Comparison of ENCODE assay signal across 11 cellular contexts in the genomic region with DNA sequence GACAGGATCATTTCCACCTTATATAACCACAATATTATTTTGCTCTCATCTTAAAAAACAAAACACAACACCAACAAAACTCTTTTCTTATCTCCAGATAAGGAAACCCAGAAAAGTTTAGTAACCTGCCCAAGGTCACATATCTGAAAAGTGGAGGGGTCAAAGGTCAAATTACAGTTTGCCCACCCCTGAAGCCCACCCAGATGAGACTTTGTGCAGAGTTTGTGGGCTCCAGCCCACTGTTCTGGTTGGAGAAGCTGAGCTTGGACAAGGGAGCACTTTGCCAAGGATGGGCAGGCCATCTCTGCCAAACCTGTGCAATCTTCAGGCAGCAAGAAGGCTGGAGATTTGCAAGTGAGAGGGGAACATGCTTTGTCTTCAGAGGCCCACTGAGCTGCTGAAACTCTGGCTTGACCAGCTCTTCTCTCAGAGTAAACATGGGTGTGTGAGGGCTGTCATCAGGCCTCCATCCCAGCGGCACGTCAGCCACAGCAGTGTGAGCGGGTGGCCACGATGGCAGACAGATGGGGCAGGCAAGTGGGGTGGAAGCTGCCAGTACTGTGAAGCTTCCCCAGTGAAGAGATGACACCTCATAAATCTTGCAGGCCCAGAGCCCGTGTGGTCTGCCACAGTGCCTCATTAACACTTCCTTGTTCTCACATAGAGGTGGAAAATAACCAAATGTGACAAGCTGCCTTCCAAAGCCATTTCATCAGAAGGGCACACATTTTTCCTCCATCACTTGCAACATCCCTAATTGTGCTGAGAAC.
DNase-seq lines count a peak whose midpoint lies in the region; ATAC-seq, FAIRE-seq and TF ChIP-seq lines count a peak whose summit lies in the region.
"Had no signal": no experiment of that assay in that cellular context is flagged by ENCODE, and none has a peak within 500 bp of the region (broad histone marks: within the 10 kb centered on the region; RNA-seq: fewer than 3 reads in every experiment).

No MANE protein-coding gene starts in this region.

- no peaks in the 10 kb centered on the region for H3K36me3 ChIP-seq in mucosa of descending colon (ENCODE audit: low read depth)
- H3K36me3 ChIP-seq: brain microvascular endothelial cell, neutrophil had no signal

- no peak overlapping the region for H3K4me3 Mint-ChIP-seq in T-cell

- H3K4me3 ChIP-seq in A549 = no peak overlapping the region
- H3K4me3 ChIP-seq in mucosa of descending colon = no peak overlapping the region

- peaks cover 0 to 5% (median 0%) of the 10 kb centered on the region in 3 donors for H3K4me1 Mint-ChIP-seq in T-cell

- intact Hi-C loops in mucosa of descending colon (cut with DNase I, micrococcal nuclease) = no loop called here

- H3K9me3 Mint-ChIP-seq in T-cell = no peaks in the 10 kb centered on the region

- no peaks in the 10 kb centered on the region for H3K36me3 Mint-ChIP-seq in T-cell

- DNase-seq in A549 (ENCODE audit: low read depth in 1 of 2, low spot score in 1 of 2) (no peak), T-cell (peak in 28 of 34 experiments; percentile 4 to 60 (median 28)), mucosa of descending colon (peak in 1 of 3 donors; percentile 14), AG08395 (ENCODE audit: low spot score) (no peak), middle frontal gyrus (ENCODE audit: extremely low spot score, low spot score) (no peak), NCI-H526 treated with DMSO at 0.1 percent for 48 hours (lab: John Stamatoyannopoulos, UW) (no peak)
- DNase-seq in activated CD4-positive, alpha-beta T cell treated with anti-CD3 and anti-CD28 coated beads for 4 hours = no peak
- DNase-seq: brain microvascular endothelial cell had no signal

- FAIRE-seq in A549 (lab: Jason Lieb, UNC) = no peak

- H3K9me3 ChIP-seq in A549 = no peaks in the 10 kb centered on the region
- no peaks in the 10 kb centered on the region for H3K9me3 ChIP-seq in mucosa of descending colon
- H3K9me3 ChIP-seq: neutrophil had no signal

- TF ChIP-seq EP300 in A549 (IDR thresholded peaks at IDR 0.05) = no peak

- ATAC-seq in A549 (no peak), GM19025 (IDR thresholded peaks at IDR 0.05; ENCODE audit: low read depth, unreplicated experiment) (peak; percentile 75), T-cell (replicated peaks in 1 of 4) (peak; percentile 17 to 69 (median 54)), mucosa of descending colon (peak; percentile 49)

- H3K27ac ChIP-seq in A549 = peak overlapping the region; percentile 77 to 89
- H3K27ac ChIP-seq: neutrophil, VCaP had no signal

- peaks cover 62% of the 10 kb centered on the region for H3K4me1 ChIP-seq in A549
- H3K4me1 ChIP-seq in mucosa of descending colon (ENCODE audit: low read depth) = no peaks in the 10 kb centered on the region

- H3K27me3 Mint-ChIP-seq in T-cell = no peaks in the 10 kb centered on the region

- TF ChIP-seq CTCF in A549 (IDR thresholded peaks at IDR 0.05) (no peak), mucosa of descending colon (IDR thresholded peaks at IDR 0.05) (no peak)

- no peak for TF ChIP-seq RAD21 in A549 (conservative IDR thresholded peaks at IDR 0.05 in 1 of 2, IDR thresholded peaks at IDR 0.05 in 1 of 2)

- TF ChIP-seq POLR2A in A549 (IDR thresholded peaks at IDR 0.05; ENCODE audit: low read length) = no peak

- no peak overlapping the region for H3K4me2 ChIP-seq in A549

- WGBS in A549 (ENCODE audit: missing lambda C conversion rate) = 83% methylated on average over 5 of the region's 5 CpGs

- CTCF ChIA-PET in A549 (lab: Yijun Ruan, JAX) = interaction anchor here (1.0 to 7.8 kb wide), 9 partner anchors 21 to 196 kb away, joined by 3 to 60 read pairs (median 4); no protein-coding TSS in a partner anchor
- CTCF ChIA-PET in T-cell (lab: Charles Lee) = no interaction called here

- H3K27ac Mint-ChIP-seq in T-cell = no peak overlapping the region

- POLR2A ChIA-PET in A549 (lab: Yijun Ruan, JAX) = no interaction called here
- POLR2A ChIA-PET in T-cell (lab: Charles Lee) = interaction anchor here in 1 of 2 donors (0.6 kb wide), 1 partner anchor 90 kb away, joined by 4 read pairs; no protein-coding TSS in a partner anchor

TF ChIP-seq in A549, 52 proteins besides CTCF, POLR2A, EP300 and RAD21:
- no peak for TF ChIP-seq ZFP36 (IDR thresholded peaks at IDR 0.05; ENCODE audit: borderline replicate concordance, partially characterized antibody)
- TF ChIP-seq RFX5 (IDR thresholded peaks at IDR 0.05) = no peak
- no peak for TF ChIP-seq TP53 (CRISPR knock-in tag; IDR thresholded peaks at IDR 0.05)
- no peak for TF ChIP-seq ZNF302 (CRISPR knock-in tag; IDR thresholded peaks at IDR 0.05)
- no peak for TF ChIP-seq MAFK (IDR thresholded peaks at IDR 0.05; ENCODE audit: partially characterized antibody)
- no peak for TF ChIP-seq HEYL (CRISPR knock-in tag; IDR thresholded peaks at IDR 0.05)
- no peak for TF ChIP-seq EHF (CRISPR knock-in tag; IDR thresholded peaks at IDR 0.05)
- TF ChIP-seq HOXB5 (CRISPR knock-in tag; IDR thresholded peaks at IDR 0.05) = no peak
- no peak for TF ChIP-seq JUNB (IDR thresholded peaks at IDR 0.05)
- TF ChIP-seq BHLHE40 (IDR thresholded peaks at IDR 0.05; ENCODE audit: low read depth, low read length) = no peak
- TF ChIP-seq, protein P1, sequence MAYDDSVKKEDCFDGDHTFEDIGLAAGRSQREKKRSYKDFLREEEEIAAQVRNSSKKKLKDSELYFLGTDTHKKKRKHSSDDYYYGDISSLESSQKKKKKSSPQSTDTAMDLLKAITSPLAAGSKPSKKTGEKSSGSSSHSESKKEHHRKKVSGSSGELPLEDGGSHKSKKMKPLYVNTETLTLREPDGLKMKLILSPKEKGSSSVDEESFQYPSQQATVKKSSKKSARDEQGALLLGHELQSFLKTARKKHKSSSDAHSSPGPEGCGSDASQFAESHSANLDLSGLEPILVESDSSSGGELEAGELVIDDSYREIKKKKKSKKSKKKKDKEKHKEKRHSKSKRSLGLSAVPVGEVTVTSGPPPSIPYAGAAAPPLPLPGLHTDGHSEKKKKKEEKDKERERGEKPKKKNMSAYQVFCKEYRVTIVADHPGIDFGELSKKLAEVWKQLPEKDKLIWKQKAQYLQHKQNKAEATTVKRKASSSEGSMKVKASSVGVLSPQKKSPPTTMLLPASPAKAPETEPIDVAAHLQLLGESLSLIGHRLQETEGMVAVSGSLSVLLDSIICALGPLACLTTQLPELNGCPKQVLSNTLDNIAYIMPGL (CRISPR knock-in tag; IDR thresholded peaks at IDR 0.05; ENCODE audit: borderline replicate concordance) = no peak
- TF ChIP-seq KDM1A (IDR thresholded peaks at IDR 0.05; ENCODE audit: low read depth) = no peak
- TF ChIP-seq, protein P2, sequence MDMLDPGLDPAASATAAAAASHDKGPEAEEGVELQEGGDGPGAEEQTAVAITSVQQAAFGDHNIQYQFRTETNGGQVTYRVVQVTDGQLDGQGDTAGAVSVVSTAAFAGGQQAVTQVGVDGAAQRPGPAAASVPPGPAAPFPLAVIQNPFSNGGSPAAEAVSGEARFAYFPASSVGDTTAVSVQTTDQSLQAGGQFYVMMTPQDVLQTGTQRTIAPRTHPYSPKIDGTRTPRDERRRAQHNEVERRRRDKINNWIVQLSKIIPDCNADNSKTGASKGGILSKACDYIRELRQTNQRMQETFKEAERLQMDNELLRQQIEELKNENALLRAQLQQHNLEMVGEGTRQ (IDR thresholded peaks at IDR 0.05) = no peak
- no peak for TF ChIP-seq MYC (IDR thresholded peaks at IDR 0.05; ENCODE audit: borderline replicate concordance, low read length)
- no peak for TF ChIP-seq FOSL2 (IDR thresholded peaks at IDR 0.05)
- TF ChIP-seq FOSL2 (CRISPR knock-in tag; IDR thresholded peaks at IDR 0.05) = no peak
- TF ChIP-seq RARB (CRISPR knock-in tag; IDR thresholded peaks at IDR 0.05) = no peak
- TF ChIP-seq HDAC2 (IDR thresholded peaks at IDR 0.05) = no peak
- no peak for TF ChIP-seq KDM5A (IDR thresholded peaks at IDR 0.05)
- TF ChIP-seq, protein P3, sequence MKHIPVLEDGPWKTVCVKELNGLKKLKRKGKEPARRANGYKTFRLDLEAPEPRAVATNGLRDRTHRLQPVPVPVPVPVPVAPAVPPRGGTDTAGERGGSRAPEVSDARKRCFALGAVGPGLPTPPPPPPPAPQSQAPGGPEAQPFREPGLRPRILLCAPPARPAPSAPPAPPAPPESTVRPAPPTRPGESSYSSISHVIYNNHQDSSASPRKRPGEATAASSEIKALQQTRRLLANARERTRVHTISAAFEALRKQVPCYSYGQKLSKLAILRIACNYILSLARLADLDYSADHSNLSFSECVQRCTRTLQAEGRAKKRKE (CRISPR knock-in tag; IDR thresholded peaks at IDR 0.05; ENCODE audit: low read depth) = no peak
- no peak for TF ChIP-seq JUN (IDR thresholded peaks at IDR 0.05)

Comparison
In these comparisons a context has a peak if more than half of its experiments do, and no peak if none do; other contexts are left out.
1. ATAC-seq: peak in GM19025 (single experiment), T-cell (4 of 4) and mucosa of descending colon (single experiment); none in A549 (0 of 2).
2. DNase-seq: peak in T-cell (28 of 34); none in A549 (0 of 2), AG08395 (single experiment), middle frontal gyrus (single experiment), activated CD4-positive, alpha-beta T cell treated with anti-CD3 and anti-CD28 coated beads for 4 hours (0 of 2) and NCI-H526 treated with DMSO at 0.1 percent for 48 hours (single experiment).